ENCODE assay signal across 8 cellular contexts in the genomic region with DNA sequence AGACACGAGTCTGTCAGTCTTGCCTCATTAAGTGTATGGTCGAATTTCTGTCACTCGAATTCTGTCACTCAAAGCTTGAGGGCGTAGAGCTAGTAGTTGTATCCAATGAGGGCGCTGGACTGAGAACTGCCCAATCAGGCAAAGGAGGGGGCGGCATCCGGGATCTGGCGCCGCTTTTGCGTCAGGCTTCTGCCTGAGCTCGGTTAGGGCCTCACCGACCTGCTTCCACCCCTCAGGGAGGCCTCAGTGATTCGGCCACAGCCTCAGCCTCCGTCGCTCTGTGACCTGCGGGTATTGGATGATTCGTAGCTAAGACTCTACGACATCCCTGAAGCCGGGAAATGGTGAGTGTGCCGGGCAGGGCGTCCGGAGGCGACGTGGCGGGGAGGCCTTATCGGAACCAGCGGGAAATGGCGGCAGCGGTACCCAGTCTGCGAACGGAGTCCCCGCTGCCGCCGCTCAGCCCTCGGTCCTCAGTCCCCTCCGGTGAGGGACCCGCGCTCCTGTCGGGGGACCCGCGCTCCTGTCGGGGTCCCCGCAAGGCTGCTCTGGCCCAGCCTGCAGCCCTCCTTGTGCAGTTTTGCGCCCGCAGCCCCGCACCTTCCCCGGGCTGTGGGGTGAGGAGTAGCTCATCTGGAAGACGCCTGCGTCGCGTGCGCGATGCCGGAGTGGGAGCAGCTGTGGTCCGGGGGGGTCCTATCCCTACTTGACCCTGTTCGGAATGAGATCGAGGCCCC.
DNase-seq lines count a peak whose midpoint lies in the region; ATAC-seq and TF ChIP-seq lines count a peak whose summit lies in the region.

No MANE protein-coding gene starts in this region.

- H3K36me3 Mint-ChIP-seq in CD14-positive monocyte (peaks cover 3 to 5% of the 10 kb centered on the region in 2 donors), WTC11 (peaks cover 26% of the 10 kb centered on the region), nephron progenitor cell (ENCODE audit: low read depth) (peaks cover 87% of the 10 kb centered on the region)

- DNase-seq in CD14-positive monocyte (ENCODE audit: low spot score) (no peak), WTC11 (ENCODE audit: low spot score) (peak; percentile 89), glomerular endothelial cell (ENCODE audit: extremely low read depth, low read depth, low spot score) (peak; percentile 51), nephron progenitor cell (peak; percentile 42), DMS153 treated with DMSO at 0.1 percent for 48 hours (lab: John Stamatoyannopoulos, UW; ENCODE audit: unreplicated experiment) (no peak), ACHN (no peak)
- no peak for DNase-seq in effector CD4-positive, alpha-beta T cell

- H3K27ac Mint-ChIP-seq in CD14-positive monocyte: no peak overlapping the region
- peak overlapping the region; percentile 72 for H3K27ac Mint-ChIP-seq in WTC11
- no peak overlapping the region for H3K27ac Mint-ChIP-seq in nephron progenitor cell

- intact Hi-C loops in CD14-positive monocyte (cut with micrococcal nuclease): no loop called here

- peaks cover 39 to 85% (median 72%) of the 10 kb centered on the region in 7 donors for H3K9me3 Mint-ChIP-seq in CD14-positive monocyte
- peaks cover 15% of the 10 kb centered on the region for H3K9me3 Mint-ChIP-seq in WTC11
- H3K9me3 Mint-ChIP-seq in nephron progenitor cell: peaks cover 95% of the 10 kb centered on the region

- in situ Hi-C loops in ACHN (cut with HindIII; ENCODE audit: low pct_ligation_motif_present, low pct_unique_long_range_greater_than_20kb, low sequenced_read_pairs): no loop called here

- TF ChIP-seq CTCF in CD14-positive monocyte (IDR thresholded peaks at IDR 0.05) (no peak), WTC11 (IDR thresholded peaks at IDR 0.05) (no peak), nephron progenitor cell (IDR thresholded peaks at IDR 0.05) (no peak)

- CTCF ChIA-PET in WTC11 (lab: Charles Lee): interaction anchor here (0.7 to 1.7 kb wide), 6 partner anchors 25 to 93 kb away, joined by 3 to 6 read pairs (median 3); partner anchors contain the start of genes ZNF718 and ZNF732

- ATAC-seq in WTC11 (peak; percentile 97), GM21717 (IDR thresholded peaks at IDR 0.05; ENCODE audit: unreplicated experiment) (no peak)

- H3K4me3 Mint-ChIP-seq in CD14-positive monocyte (peak overlapping the region; percentile 52 to 73), WTC11 (peak overlapping the region; percentile 89), nephron progenitor cell (peak overlapping the region; percentile 80)

- H3K27me3 Mint-ChIP-seq in CD14-positive monocyte (ENCODE audit: low read depth in 3 of 3) (peaks cover 17 to 19% (median 19%) of the 10 kb centered on the region in 3 donors), WTC11 (ENCODE audit: low read depth) (no peaks in the 10 kb centered on the region; the same call in 1 of the 2 replicates), nephron progenitor cell (ENCODE audit: low read depth, poor library complexity) (peaks cover 9% of the 10 kb centered on the region)

- POLR2A ChIA-PET in WTC11 (lab: Charles Lee): interaction anchor here (0.6 to 1.9 kb wide), 4 partner anchors 39 to 173 kb away, joined by 3 to 9 read pairs (median 4); partner anchors contain the start of genes ZNF718 and ZNF732

- H3K4me1 Mint-ChIP-seq in CD14-positive monocyte (peaks cover 14% of the 10 kb centered on the region), WTC11 (peaks cover 55% of the 10 kb centered on the region), nephron progenitor cell (no peaks in the 10 kb centered on the region)

TF ChIP-seq in WTC11, 78 proteins besides CTCF, POLR2A, EP300 and RAD21 (continues in another document):
- TF ChIP-seq FOXK1 (CRISPR knock-in tag; IDR thresholded peaks at IDR 0.05) (peak; percentile 39; the same call in 1 of the 2 replicates), SMAD4 (CRISPR knock-in tag; IDR thresholded peaks at IDR 0.05) (no peak), ZNF263 (CRISPR knock-in tag; IDR thresholded peaks at IDR 0.05; ENCODE audit: low read depth) (no peak), KAT7 (CRISPR knock-in tag; IDR thresholded peaks at IDR 0.05; ENCODE audit: borderline replicate concordance) (0 out of 2 replicates have a peak, but pooled peaks have one; percentile 79), NFE2L1 (CRISPR knock-in tag; IDR thresholded peaks at IDR 0.05) (peak; percentile 73; the same call in 1 of the 2 replicates), FOXP1 (CRISPR knock-in tag; IDR thresholded peaks at IDR 0.05; ENCODE audit: borderline replicate concordance) (peak; percentile 84; the same call in 1 of the 2 replicates), TCF7 (CRISPR knock-in tag; IDR thresholded peaks at IDR 0.05; ENCODE audit: low read depth) (peak; percentile 71; the same call in 1 of the 2 replicates), USF1 (CRISPR knock-in tag; IDR thresholded peaks at IDR 0.05) (0 out of 2 replicates have a peak, but pooled peaks have one; percentile 5), CBFB (CRISPR knock-in tag; IDR thresholded peaks at IDR 0.05; ENCODE audit: low read depth) (peak; percentile 52; the same call in 1 of the 2 replicates), E2F4 (CRISPR knock-in tag; IDR thresholded peaks at IDR 0.05; ENCODE audit: borderline replicate concordance, low read depth) (peak; percentile 83), ETV6 (CRISPR knock-in tag; IDR thresholded peaks at IDR 0.05) (peak; percentile 68; the same call in 1 of the 2 replicates)
- TF ChIP-seq, protein P1, sequence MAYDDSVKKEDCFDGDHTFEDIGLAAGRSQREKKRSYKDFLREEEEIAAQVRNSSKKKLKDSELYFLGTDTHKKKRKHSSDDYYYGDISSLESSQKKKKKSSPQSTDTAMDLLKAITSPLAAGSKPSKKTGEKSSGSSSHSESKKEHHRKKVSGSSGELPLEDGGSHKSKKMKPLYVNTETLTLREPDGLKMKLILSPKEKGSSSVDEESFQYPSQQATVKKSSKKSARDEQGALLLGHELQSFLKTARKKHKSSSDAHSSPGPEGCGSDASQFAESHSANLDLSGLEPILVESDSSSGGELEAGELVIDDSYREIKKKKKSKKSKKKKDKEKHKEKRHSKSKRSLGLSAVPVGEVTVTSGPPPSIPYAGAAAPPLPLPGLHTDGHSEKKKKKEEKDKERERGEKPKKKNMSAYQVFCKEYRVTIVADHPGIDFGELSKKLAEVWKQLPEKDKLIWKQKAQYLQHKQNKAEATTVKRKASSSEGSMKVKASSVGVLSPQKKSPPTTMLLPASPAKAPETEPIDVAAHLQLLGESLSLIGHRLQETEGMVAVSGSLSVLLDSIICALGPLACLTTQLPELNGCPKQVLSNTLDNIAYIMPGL (CRISPR knock-in tag; IDR thresholded peaks at IDR 0.05): peak; percentile 79
- TF ChIP-seq, protein P2, sequence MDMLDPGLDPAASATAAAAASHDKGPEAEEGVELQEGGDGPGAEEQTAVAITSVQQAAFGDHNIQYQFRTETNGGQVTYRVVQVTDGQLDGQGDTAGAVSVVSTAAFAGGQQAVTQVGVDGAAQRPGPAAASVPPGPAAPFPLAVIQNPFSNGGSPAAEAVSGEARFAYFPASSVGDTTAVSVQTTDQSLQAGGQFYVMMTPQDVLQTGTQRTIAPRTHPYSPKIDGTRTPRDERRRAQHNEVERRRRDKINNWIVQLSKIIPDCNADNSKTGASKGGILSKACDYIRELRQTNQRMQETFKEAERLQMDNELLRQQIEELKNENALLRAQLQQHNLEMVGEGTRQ (CRISPR knock-in tag; IDR thresholded peaks at IDR 0.05): no peak; the same call in 1 of the 2 replicates
- TF ChIP-seq, protein P3, sequence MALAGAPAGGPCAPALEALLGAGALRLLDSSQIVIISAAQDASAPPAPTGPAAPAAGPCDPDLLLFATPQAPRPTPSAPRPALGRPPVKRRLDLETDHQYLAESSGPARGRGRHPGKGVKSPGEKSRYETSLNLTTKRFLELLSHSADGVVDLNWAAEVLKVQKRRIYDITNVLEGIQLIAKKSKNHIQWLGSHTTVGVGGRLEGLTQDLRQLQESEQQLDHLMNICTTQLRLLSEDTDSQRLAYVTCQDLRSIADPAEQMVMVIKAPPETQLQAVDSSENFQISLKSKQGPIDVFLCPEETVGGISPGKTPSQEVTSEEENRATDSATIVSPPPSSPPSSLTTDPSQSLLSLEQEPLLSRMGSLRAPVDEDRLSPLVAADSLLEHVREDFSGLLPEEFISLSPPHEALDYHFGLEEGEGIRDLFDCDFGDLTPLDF (CRISPR knock-in tag; IDR thresholded peaks at IDR 0.05): 0 out of 2 replicates have a peak, but pooled peaks have one; percentile 15
- TF ChIP-seq, protein P4, sequence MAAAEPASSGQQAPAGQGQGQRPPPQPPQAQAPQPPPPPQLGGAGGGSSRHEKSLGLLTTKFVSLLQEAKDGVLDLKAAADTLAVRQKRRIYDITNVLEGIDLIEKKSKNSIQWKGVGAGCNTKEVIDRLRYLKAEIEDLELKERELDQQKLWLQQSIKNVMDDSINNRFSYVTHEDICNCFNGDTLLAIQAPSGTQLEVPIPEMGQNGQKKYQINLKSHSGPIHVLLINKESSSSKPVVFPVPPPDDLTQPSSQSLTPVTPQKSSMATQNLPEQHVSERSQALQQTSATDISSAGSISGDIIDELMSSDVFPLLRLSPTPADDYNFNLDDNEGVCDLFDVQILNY (CRISPR knock-in tag; IDR thresholded peaks at IDR 0.05): peak; percentile 81

Comparison
In these comparisons a context has a peak if more than half of its experiments do, and no peak if none do; other contexts are left out.
1. DNase-seq: peak in WTC11 (single experiment), glomerular endothelial cell (single experiment) and nephron progenitor cell (single experiment); none in CD14-positive monocyte (single experiment), DMS153 treated with DMSO at 0.1 percent for 48 hours (single experiment), ACHN (single experiment) and effector CD4-positive, alpha-beta T cell (single experiment).
2. Peak in every context shown above with its lines, with median percentiles within 50 percentile points of each other: H3K4me3 Mint-ChIP-seq.